Comparison of ENCODE assay signal across 8 cellular contexts in genomic region chr4:4574792-4575191, GRCh38. TPM values are rescaled to one million over a fixed set of nuclear protein-coding genes. Genes with fewer than 3 reads are reported as not detected.
DNase-seq lines count a peak whose midpoint lies in the region; ATAC-seq and TF ChIP-seq lines count a peak whose summit lies in the region.

No MANE protein-coding gene starts in this region.

- H3K4me3 ChIP-seq in Panc1 (ENCODE audit: low read depth in 2 of 2, low read length in 2 of 2) (peak overlapping the region; percentile 54 to 65), stomach (peak overlapping the region; percentile 56 to 74 (median 65))

- in situ Hi-C loops in Panc1 (cut with HindIII; ENCODE audit: low pct_unique_long_range_greater_than_20kb, low sequenced_read_pairs) = no loop called here

- 3 to 7% (median 3%) methylated on average over 8 of the region's 8 CpGs for WGBS in stomach, 5 donors

- intact Hi-C loops in Panc1 (cut with micrococcal nuclease; ENCODE audit: unreplicated experiment) = no loop called here
- intact Hi-C loops in stomach (cut with DNase I; ENCODE audit: low total_unique reads) = no loop called here

- TF ChIP-seq EP300 in stomach (IDR thresholded peaks at IDR 0.05) = no peak

- H3K36me3 ChIP-seq in Panc1 (ENCODE audit: control insufficient read depth, insufficient read depth, low read length) = no peaks in the 10 kb centered on the region
- H3K36me3 ChIP-seq in stomach = no peaks in the 10 kb centered on the region

- peak; percentile 19; the same call in 1 of the 2 replicates for ATAC-seq in Panc1

- DNase-seq in GM04504 (ENCODE audit: low read depth) = peak; percentile 66
- DNase-seq in Panc1 (ENCODE audit: low read depth, low spot score) = peak; percentile 7
- DNase-seq in dermis blood vessel endothelial cell = peak; percentile 90
- peak; percentile 96 for DNase-seq in left kidney (ENCODE audit: low read depth, low spot score)
- no peak for DNase-seq in stomach
- no peak for DNase-seq in NCI-H446 (lab: John Stamatoyannopoulos, UW)
- no peak for DNase-seq in GM19240 (ENCODE audit: insufficient read length, low spot score)
- no peak for DNase-seq in hippocampal formation (lab: John Stamatoyannopoulos, UW)

- BruUV-seq in Panc1 (replicated peaks; lab: Mats Ljungman, UMichigan) = no TSS peak

- H3K27ac ChIP-seq in Panc1 (ENCODE audit: low read length) (peak overlapping the region; percentile 70; the same call in 1 of the 2 replicates), stomach (peak overlapping the region in 4 of 5 donors; percentile 58 to 79 (median 66))

- no peak for TF ChIP-seq CTCF in Panc1 (IDR thresholded peaks at IDR 0.05)
- no peak for TF ChIP-seq CTCF in stomach (IDR thresholded peaks at IDR 0.05)

- no peak for TF ChIP-seq POLR2A in stomach (IDR thresholded peaks at IDR 0.05)

- H3K4me1 ChIP-seq in Panc1 (ENCODE audit: control insufficient read depth, insufficient read depth, low read length) (no peaks in the 10 kb centered on the region), stomach (peaks cover 0 to 14% (median 5%) of the 10 kb centered on the region in 4 donors)

- H3K9me3 ChIP-seq in Panc1 (ENCODE audit: control insufficient read depth, insufficient read depth, low read depth, low read length) (no peaks in the 10 kb centered on the region), stomach (no peaks in the 10 kb centered on the region)

- POLR2A ChIA-PET in Panc1 (lab: Charles Lee) = interaction anchor here (0.6 to 0.7 kb wide), 3 partner anchors 46 to 112 kb away, joined by 3 to 5 read pairs (median 3); no protein-coding TSS in a partner anchor

- CTCF ChIA-PET in Panc1 (lab: Charles Lee) = interaction anchor here (0.6 kb wide), 2 partner anchors 16 to 49 kb away, joined by 3 read pairs; no protein-coding TSS in a partner anchor

- H3K27me3 ChIP-seq in Panc1 (ENCODE audit: control insufficient read depth, insufficient read depth, low read length) (no peaks in the 10 kb centered on the region), stomach (no peaks in the 10 kb centered on the region)

RNA-seq across cellular contexts. Expression of gene STX18, which starts 32.9 kb away (rescaled TPM):
- total RNA-seq in Panc1 (2021; ENCODE audit: unreplicated experiment) (15.0 TPM), dermis blood vessel endothelial cell (21.3 and 23.5 TPM in 2 replicates), stomach (10 to 100 TPM; 17.1 to 91.6 (median 35.8) TPM)
- polyA plus RNA-seq in Panc1 (2012; ENCODE audit: insufficient read length) = 10.8 TPM
- 10 to 100 TPM; 19.4 to 28.3 (median 24.4) TPM for polyA plus RNA-seq in stomach

Comparison
In these comparisons a context has a peak if more than half of its experiments do, and no peak if none do; other contexts are left out.
1. DNase-seq: peak in GM04504 (single experiment), Panc1 (single experiment), dermis blood vessel endothelial cell (single experiment) and left kidney (single experiment); none in stomach (single experiment), NCI-H446 (0 of 2), GM19240 (single experiment) and hippocampal formation (0 of 2).